In the genomic region with DNA sequence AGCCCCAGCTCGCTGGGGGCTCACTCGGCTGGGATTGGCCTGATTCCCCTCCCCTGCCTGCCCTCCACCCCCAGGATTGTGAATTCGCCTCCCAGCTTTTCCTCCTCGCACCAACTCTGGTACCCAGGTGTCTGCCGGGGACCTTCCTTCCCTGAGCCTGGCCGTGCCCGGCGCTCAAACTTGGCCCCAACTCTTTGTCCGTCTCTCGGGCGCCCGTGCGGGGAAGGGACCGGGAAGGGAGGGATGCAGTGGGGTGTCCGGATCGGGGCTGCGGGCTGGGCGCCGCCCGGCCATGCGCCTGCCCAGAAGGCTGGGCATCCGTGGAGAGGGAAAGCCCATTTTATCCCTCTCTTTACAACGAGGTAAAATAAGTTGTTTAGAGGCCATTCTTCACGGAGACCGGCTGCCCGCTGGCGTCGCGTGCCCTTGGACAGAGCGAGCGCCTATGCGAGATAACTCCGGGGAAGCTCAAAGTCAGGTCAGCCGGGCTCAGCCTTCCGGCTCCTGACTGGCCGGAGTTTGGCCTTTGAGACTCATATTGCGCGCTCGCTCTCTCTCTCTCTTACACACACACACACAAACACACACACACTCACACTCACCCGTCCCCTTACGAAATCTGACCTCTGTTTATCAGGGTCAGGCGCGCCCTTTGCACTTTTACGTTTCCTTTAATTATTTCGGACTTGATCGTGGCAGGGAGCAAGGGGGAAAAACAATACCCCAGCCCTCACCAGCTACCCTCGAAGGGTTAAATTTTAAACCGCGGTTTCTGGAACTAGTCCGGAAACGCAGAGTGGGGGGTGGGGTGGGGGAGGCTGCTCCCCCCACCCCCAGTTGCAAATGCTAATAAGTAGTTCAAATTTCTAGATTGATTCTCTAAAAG, we compare ENCODE assay signal across 8 cellular contexts. TPM values are rescaled to one million over a fixed set of nuclear protein-coding genes. Genes with fewer than 3 reads are reported as not detected.
DNase-seq lines count a peak whose midpoint lies in the region; ATAC-seq and TF ChIP-seq lines count a peak whose summit lies in the region.

No MANE protein-coding gene starts in this region.

- peak overlapping the region; percentile 50 for H3K27ac Mint-ChIP-seq in neural progenitor cell

- H4K20me1 ChIP-seq in IMR-90 (ENCODE audit: insufficient read depth, low read length) (no peaks in the 10 kb centered on the region), neural progenitor cell (ENCODE audit: low read depth) (no peaks in the 10 kb centered on the region)

- CTCF ChIA-PET in IMR-90 (lab: Yijun Ruan, JAX): interaction anchor here (0.6 to 1.0 kb wide), 4 partner anchors 14 to 1476 kb away, joined by 3 to 4 read pairs (median 3); no protein-coding TSS in a partner anchor

- no peaks in the 10 kb centered on the region for H3K79me1 ChIP-seq in IMR-90 (ENCODE audit: low read depth in 1 of 2, low read length in 2 of 2)

- peaks cover 20% of the 10 kb centered on the region for H3F3A ChIP-seq in neural progenitor cell (ENCODE audit: low read depth)

- no peaks in the 10 kb centered on the region for H3K9me1 ChIP-seq in IMR-90 (ENCODE audit: insufficient read depth, low read length)

- no TSS peak for BruUV-seq in IMR-90 (replicated peaks; lab: Mats Ljungman, UMichigan)

- H3K27me3 ChIP-seq in IMR-90 (ENCODE audit: control insufficient read depth, insufficient read depth, low read length) (peaks cover 19% of the 10 kb centered on the region), gastroesophageal sphincter (peaks cover 7% of the 10 kb centered on the region), neural progenitor cell (no peaks in the 10 kb centered on the region)

- H3K36me3 ChIP-seq in IMR-90 (ENCODE audit: control insufficient read depth, insufficient read depth, low read length): no peaks in the 10 kb centered on the region
- H3K36me3 ChIP-seq in gastroesophageal sphincter: no peaks in the 10 kb centered on the region
- no peaks in the 10 kb centered on the region for H3K36me3 ChIP-seq in neural progenitor cell

- no peak overlapping the region for H2AK9ac ChIP-seq in IMR-90 (replicated peaks; ENCODE audit: low read depth, low read length, poor library complexity)

- TF ChIP-seq CTCF in IMR-90 (conservative IDR thresholded peaks at IDR 0.05; ENCODE audit: low read depth, low read length) (no peak), gastroesophageal sphincter (IDR thresholded peaks at IDR 0.05) (no peak), neural progenitor cell (IDR thresholded peaks at IDR 0.05) (no peak)

- peaks cover 30% of the 10 kb centered on the region for H3K79me2 ChIP-seq in neural progenitor cell (ENCODE audit: low read depth)

- H3K9ac ChIP-seq in IMR-90 (ENCODE audit: low read depth, low read length) (no peak overlapping the region), neural progenitor cell (no peak overlapping the region)

- no peak overlapping the region for H2BK5ac ChIP-seq in IMR-90 (ENCODE audit: low read depth, low read length, poor library complexity, severe bottlenecking)

- H3K9me3 Mint-ChIP-seq in neural progenitor cell: no peaks in the 10 kb centered on the region

- no peak overlapping the region for H3K23ac ChIP-seq in IMR-90 (ENCODE audit: low read depth, low read length)

- peaks cover 30% of the 10 kb centered on the region for H3K4me1 Mint-ChIP-seq in neural progenitor cell

- no peak overlapping the region for H4K8ac ChIP-seq in IMR-90 (ENCODE audit: low read depth in 2 of 2, low read length in 2 of 2)

- WGBS in IMR-90 (ENCODE audit: extremely low coverage in 2 of 2, insufficient read length in 1 of 2), 2 experiments: 0% methylated on average over 11 of the region's 51 CpGs; no CpG with 5 or more reads in 1 of the 2 experiments
- 0 to 1% methylated on average over 2 to 20 of the region's 51 CpGs for WGBS in gastroesophageal sphincter (ENCODE audit: low coverage in 1 of 2), 2 donors

- H3K18ac ChIP-seq in IMR-90 (ENCODE audit: low read depth, low read length): no peak overlapping the region

- H3K4me3 Mint-ChIP-seq in neural progenitor cell: peak overlapping the region; percentile 97

- H3K56ac ChIP-seq in IMR-90 (ENCODE audit: extremely low read depth, insufficient read depth, low read length): no peak overlapping the region

- TF ChIP-seq POLR2A in IMR-90 (IDR thresholded peaks at IDR 0.05; ENCODE audit: low read depth, low read length): no peak
- peak; percentile 40 to 43 for TF ChIP-seq POLR2A in gastroesophageal sphincter (IDR thresholded peaks at IDR 0.05)

- no peak overlapping the region for H4K5ac ChIP-seq in IMR-90 (ENCODE audit: low read depth, low read length)

- no peak overlapping the region for H4K91ac ChIP-seq in IMR-90 (ENCODE audit: insufficient read depth, low read depth, low read length)

- peak; percentile 41 for DNase-seq in AG20443 (ENCODE audit: low spot score)
- DNase-seq in IMR-90: no peak
- DNase-seq in activated T-helper 9 cell treated with anti-CD3 and anti-CD28 coated beads, Interleukin-2, amount 50 U/mL, for 16 hours (ENCODE audit: low read depth): peak; percentile 17
- peak; percentile 62 for DNase-seq in neural progenitor cell (ENCODE audit: low spot score)
- no peak for DNase-seq in SKM-1 treated with dmso at 0.1 percent for 144 hours (lab: John Stamatoyannopoulos, UW; ENCODE audit: unreplicated experiment)
- no peak for DNase-seq in HUDEP-2 (lab: John Stamatoyannopoulos, UW; ENCODE audit: unreplicated experiment in 76 of 76)

- H3K4ac ChIP-seq in IMR-90 (ENCODE audit: low read depth, low read length): no peak overlapping the region

- no peak for TF ChIP-seq EP300 in gastroesophageal sphincter (IDR thresholded peaks at IDR 0.05)

- H2AK5ac ChIP-seq in IMR-90 (ENCODE audit: low read depth, low read length): no peak overlapping the region

- H2AFZ ChIP-seq in IMR-90 (replicated peaks; ENCODE audit: low read length, poor library complexity) (peak overlapping the region; percentile 67), neural progenitor cell (replicated peaks) (no peak overlapping the region)

- H3K9me3 ChIP-seq in IMR-90 (ENCODE audit: control insufficient read depth, insufficient read depth, low read length) (no peaks in the 10 kb centered on the region), gastroesophageal sphincter (no peaks in the 10 kb centered on the region), neural progenitor cell (ENCODE audit: low read depth) (no peaks in the 10 kb centered on the region)

- H2BK15ac ChIP-seq in IMR-90 (ENCODE audit: low read depth, low read length): no peak overlapping the region

- no peak overlapping the region for H3K14ac ChIP-seq in IMR-90 (replicated peaks; ENCODE audit: low read depth, low read length)

- ATAC-seq in IMR-90 (ENCODE audit: low read depth) (no peak), gastroesophageal sphincter (peak; percentile 22), GM18909 (IDR thresholded peaks at IDR 0.05; ENCODE audit: poor library complexity, unreplicated experiment) (no peak)

- H3K4me2 ChIP-seq in IMR-90 (ENCODE audit: low read depth, low read length) (peak overlapping the region; percentile 68), neural progenitor cell (peak overlapping the region; percentile 94)

- H2BK120ac ChIP-seq in IMR-90 (ENCODE audit: low read depth, low read length): no peak overlapping the region

- H3K4me1 ChIP-seq in IMR-90 (ENCODE audit: control insufficient read depth, insufficient read depth, low read length): no peaks in the 10 kb centered on the region
- H3K4me1 ChIP-seq in gastroesophageal sphincter: peaks cover 0 to 30% (median 4%) of the 10 kb centered on the region in 3 donors
- H3K4me1 ChIP-seq in neural progenitor cell: peaks cover 35% of the 10 kb centered on the region

- peaks cover 8% of the 10 kb centered on the region for H3K27me3 Mint-ChIP-seq in neural progenitor cell (ENCODE audit: insufficient read depth, low read depth)

- no peak overlapping the region for H3K27ac ChIP-seq in IMR-90 (ENCODE audit: insufficient read depth, low read length)
- peak overlapping the region; percentile 81 to 91 (median 87) for H3K27ac ChIP-seq in gastroesophageal sphincter
- no peak overlapping the region for H3K27ac ChIP-seq in neural progenitor cell

- POLR2A ChIA-PET in IMR-90 (lab: Charles Lee; ENCODE audit: unreplicated experiment): no interaction called here

- H3K4me3 ChIP-seq in IMR-90 (ENCODE audit: insufficient read depth, low read depth, low read length): peak overlapping the region; percentile 10
- H3K4me3 ChIP-seq in gastroesophageal sphincter: peak overlapping the region; percentile 74 to 75
- H3K4me3 ChIP-seq in neural progenitor cell: peak overlapping the region; percentile 85

- H3K36me3 Mint-ChIP-seq in neural progenitor cell: peaks cover 2% of the 10 kb centered on the region

- H2BK20ac ChIP-seq in IMR-90 (ENCODE audit: low read depth, low read length): no peak overlapping the region

- no peak for TF ChIP-seq RAD21 in IMR-90 (IDR thresholded peaks at IDR 0.05; ENCODE audit: low read length)

- intact Hi-C loops in IMR-90 (cut with micrococcal nuclease): loop anchor here (5.0 to 10.0 kb wide), 2 partner anchors 766 to 1367 kb away; no protein-coding TSS in a partner anchor

- in situ Hi-C loops in IMR-90 (cut with MboI; ENCODE audit: low sequenced_read_pairs): loop anchor here (10.0 kb wide), 1 partner anchor 1477 kb away; no protein-coding TSS in a partner anchor

- dilution Hi-C loops in IMR-90 (cut with HindIII; ENCODE audit: low sequenced_read_pairs, unreplicated experiment): no loop called here

TF ChIP-seq in IMR-90, 13 proteins besides CTCF, POLR2A, EP300 and RAD21 (continues in another document):
- TF ChIP-seq, protein P1, sequence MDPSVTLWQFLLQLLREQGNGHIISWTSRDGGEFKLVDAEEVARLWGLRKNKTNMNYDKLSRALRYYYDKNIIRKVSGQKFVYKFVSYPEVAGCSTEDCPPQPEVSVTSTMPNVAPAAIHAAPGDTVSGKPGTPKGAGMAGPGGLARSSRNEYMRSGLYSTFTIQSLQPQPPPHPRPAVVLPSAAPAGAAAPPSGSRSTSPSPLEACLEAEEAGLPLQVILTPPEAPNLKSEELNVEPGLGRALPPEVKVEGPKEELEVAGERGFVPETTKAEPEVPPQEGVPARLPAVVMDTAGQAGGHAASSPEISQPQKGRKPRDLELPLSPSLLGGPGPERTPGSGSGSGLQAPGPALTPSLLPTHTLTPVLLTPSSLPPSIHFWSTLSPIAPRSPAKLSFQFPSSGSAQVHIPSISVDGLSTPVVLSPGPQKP (IDR thresholded peaks at IDR 0.05; ENCODE audit: borderline replicate concordance, low read depth, low read length): no peak
- TF ChIP-seq RFX5 (IDR thresholded peaks at IDR 0.05; ENCODE audit: low read depth, low read length) (no peak), CEBPB (IDR thresholded peaks at IDR 0.05; ENCODE audit: low read depth, low read length) (no peak)

RNA-seq across cellular contexts. Expression of gene MAF, which starts 0.8 kb away (rescaled TPM):
- under 0.01 TPM in 2 replicates for total RNA-seq in IMR-90 (2012; rRNA removed)
- polyA plus RNA-seq in IMR-90 (2012; rRNA removed): 0.02 and 0.04 TPM in 2 replicates
- polyA plus RNA-seq in IMR-90 (2012; cell fraction: cytosol; rRNA removed): 0.03 TPM in 1 of 2 replicates, not detected in the other
- 0.10 TPM in 2 replicates for polyA plus RNA-seq in IMR-90 (2012; cell fraction: nucleus; rRNA removed; ENCODE audit: low replicate concordance)
- 10 to 100 TPM; 24.8 to 52.0 (median 33.6) TPM for total RNA-seq in gastroesophageal sphincter
- 10.8 and 13.5 TPM in 2 replicates for total RNA-seq in neural progenitor cell (ENCODE audit: low replicate concordance)

Comparison
In these comparisons a context has a peak if more than half of its experiments do, and no peak if none do; other contexts are left out.
1. DNase-seq: peak in AG20443 (single experiment), activated T-helper 9 cell treated with anti-CD3 and anti-CD28 coated beads, Interleukin-2, amount 50 U/mL, for 16 hours (single experiment) and neural progenitor cell (single experiment); none in IMR-90 (single experiment), SKM-1 treated with dmso at 0.1 percent for 144 hours (single experiment) and HUDEP-2 (0 of 76).
2. H3K27ac ChIP-seq: peak in gastroesophageal sphincter (4 of 4); none in IMR-90 (single experiment) and neural progenitor cell (single experiment).
3. H3K4me3 ChIP-seq: peak in every context shown above with its lines; median percentile 85 in neural progenitor cell; 74 in gastroesophageal sphincter; 10 in IMR-90.
4. RNA of gene MAF, which starts 0.8 kb away (total RNA-seq): 24.8 to 52.0 TPM in gastroesophageal sphincter and 10.8 to 13.5 TPM in neural progenitor cell; under 0.01 TPM in IMR-90; every median in the first group is over 10 times any median in the second.